ENCODE assay signal across 10 cellular contexts in genomic region chr18:2898131-2898640, GRCh38. TPM values are rescaled to one million over a fixed set of nuclear protein-coding genes. Genes with fewer than 3 reads are reported as not detected.
DNase-seq lines count a peak whose midpoint lies in the region; ATAC-seq and TF ChIP-seq lines count a peak whose summit lies in the region.
"Had no signal": no experiment of that assay in that cellular context is flagged by ENCODE, and none has a peak within 500 bp of the region (broad histone marks: within the 10 kb centered on the region; RNA-seq: fewer than 3 reads in every experiment).

No MANE protein-coding gene starts in this region.

- H3K27me3 Mint-ChIP-seq in activated T-cell treated with anti-CD3 and anti-CD28 coated beads, Interleukin-2, amount 50 U/mL, for 72 hours (ENCODE audit: low read depth), result no peaks in the 10 kb centered on the region
- H3K27me3 Mint-ChIP-seq: central memory CD8-positive, alpha-beta T cell had no signal

- H2AFZ ChIP-seq in OCI-LY7 (ENCODE audit: low read length), result peak overlapping the region; percentile 49; the same call in 1 of the 2 replicates

- peaks cover 9% of the 10 kb centered on the region in 2 donors for H3K36me3 Mint-ChIP-seq in activated T-cell treated with anti-CD3 and anti-CD28 coated beads, Interleukin-2, amount 50 U/mL, for 72 hours (ENCODE audit: insufficient read depth in 2 of 2)

- H3K27ac ChIP-seq in OCI-LY7 (ENCODE audit: low read depth, low read length, poor library complexity, severe bottlenecking) (no peak overlapping the region), foreskin keratinocyte (no peak overlapping the region), suprapubic skin (peak overlapping the region; percentile 5), Peyer's patch (no peak overlapping the region)

- WGBS in suprapubic skin, result 41% methylated on average over 5 of the region's 7 CpGs

- peaks cover 15% of the 10 kb centered on the region for H3K4me1 Mint-ChIP-seq in activated T-cell treated with anti-CD3 and anti-CD28 coated beads, Interleukin-2, amount 50 U/mL, for 72 hours (ENCODE audit: low read depth)
- H3K4me1 Mint-ChIP-seq: central memory CD8-positive, alpha-beta T cell had no signal

- H3K27ac Mint-ChIP-seq in activated T-cell treated with anti-CD3 and anti-CD28 coated beads, Interleukin-2, amount 50 U/mL, for 72 hours, result no peak overlapping the region

- CTCF ChIA-PET in OCI-LY7 (lab: Charles Lee; ENCODE audit: unreplicated experiment), result interaction anchor here (1.4 kb wide), 1 partner anchor 89 kb away, joined by 3 read pairs; no protein-coding TSS in a partner anchor

- H3K79me2 ChIP-seq in OCI-LY7 (ENCODE audit: insufficient read depth, low read depth, low read length), result no peaks in the 10 kb centered on the region

- peak; percentile 49 to 56 for ATAC-seq in activated T-cell treated with anti-CD3 and anti-CD28 coated beads, Interleukin-2, amount 50 U/mL, for 72 hours (replicated peaks in 1 of 2)
- ATAC-seq in foreskin keratinocyte (peak; percentile 62), HG03139 (IDR thresholded peaks at IDR 0.05; ENCODE audit: unreplicated experiment) (no peak)

- TF ChIP-seq POLR2A in suprapubic skin (IDR thresholded peaks at IDR 0.05) (no peak), Peyer's patch (IDR thresholded peaks at IDR 0.05) (no peak)

- H4K20me1 ChIP-seq in OCI-LY7 (ENCODE audit: insufficient read depth, low read length), result no peaks in the 10 kb centered on the region

- no TSS peak for BruUV-seq in OCI-LY7 (replicated peaks; lab: Mats Ljungman, UMichigan)

- no peak overlapping the region; the same call in 1 of the 2 replicates for H3K4me2 ChIP-seq in OCI-LY7 (ENCODE audit: low read length)

- H3K4me1 ChIP-seq in OCI-LY7 (ENCODE audit: insufficient read depth, low read length, poor library complexity, severe bottlenecking) (peaks cover 10% of the 10 kb centered on the region), foreskin keratinocyte (no peaks in the 10 kb centered on the region), suprapubic skin (peaks cover 22% of the 10 kb centered on the region), Peyer's patch (no peaks in the 10 kb centered on the region)

- peaks cover 13% of the 10 kb centered on the region for H3K27me3 ChIP-seq in foreskin keratinocyte
- peaks cover 2% of the 10 kb centered on the region for H3K27me3 ChIP-seq in suprapubic skin
- H3K27me3 ChIP-seq in Peyer's patch, result no peaks in the 10 kb centered on the region

- no peak overlapping the region for H3K4me3 ChIP-seq in OCI-LY7 (ENCODE audit: low read depth, low read length, poor library complexity, severe bottlenecking)
- no peak overlapping the region for H3K4me3 ChIP-seq in suprapubic skin
- H3K4me3 ChIP-seq in Peyer's patch, result no peak overlapping the region

- intact Hi-C loops in OCI-LY7 (cut with micrococcal nuclease; ENCODE audit: unreplicated experiment), result no loop called here

- H3K9me3 ChIP-seq in OCI-LY7 (ENCODE audit: low read length) (no peaks in the 10 kb centered on the region), suprapubic skin (no peaks in the 10 kb centered on the region), Peyer's patch (no peaks in the 10 kb centered on the region)

- no peak for TF ChIP-seq CTCF in OCI-LY7 (conservative IDR thresholded peaks at IDR 0.05; ENCODE audit: low read length)
- TF ChIP-seq CTCF in foreskin keratinocyte (conservative IDR thresholded peaks at IDR 0.05), result no peak
- no peak for TF ChIP-seq CTCF in suprapubic skin (IDR thresholded peaks at IDR 0.05)
- no peak for TF ChIP-seq CTCF in Peyer's patch (IDR thresholded peaks at IDR 0.05)

- H3K9me3 Mint-ChIP-seq in activated T-cell treated with anti-CD3 and anti-CD28 coated beads, Interleukin-2, amount 50 U/mL, for 72 hours, result peaks cover 4% of the 10 kb centered on the region in 2 donors
- H3K9me3 Mint-ChIP-seq: central memory CD8-positive, alpha-beta T cell had no signal

- POLR2A ChIA-PET in OCI-LY7 (lab: Charles Lee), result interaction anchor here (0.6 to 1.0 kb wide), 5 partner anchors 15 to 173 kb away, joined by 3 to 4 read pairs (median 3); no protein-coding TSS in a partner anchor

- no peaks in the 10 kb centered on the region for H3K9me2 ChIP-seq in OCI-LY7 (ENCODE audit: insufficient read depth, low read length)

- TF ChIP-seq EP300 in suprapubic skin (IDR thresholded peaks at IDR 0.05), result no peak

- DNase-seq in activated T-cell treated with anti-CD3 and anti-CD28 coated beads, Interleukin-2, amount 50 U/mL, for 72 hours, result peak in 1 of 2 donors; percentile 17
- no peak for DNase-seq in activated T-cell treated with anti-CD3 and anti-CD28 coated beads, Interleukin-2, amount 50 U/mL, for 1 hour
- DNase-seq in OCI-LY7 (ENCODE audit: low spot score) (peak; percentile 28), foreskin keratinocyte (no peak), suprapubic skin (ENCODE audit: low spot score in 2 of 2) (peak in 1 of 2 donors; percentile 65), Peyer's patch (no peak), SK-N-DZ (ENCODE audit: low spot score) (no peak)
- DNase-seq: activated CD4-positive, CD25-positive, alpha-beta regulatory T cell treated with anti-CD3 and anti-CD28 coated beads, Interleukin-2, amount 50 U/mL, for 72 hours had no signal

- H3K36me3 ChIP-seq in OCI-LY7 (ENCODE audit: insufficient read depth, low read length) (no peaks in the 10 kb centered on the region), suprapubic skin (no peaks in the 10 kb centered on the region), Peyer's patch (no peaks in the 10 kb centered on the region)

- no peak overlapping the region for H3K4me3 Mint-ChIP-seq in activated T-cell treated with anti-CD3 and anti-CD28 coated beads, Interleukin-2, amount 50 U/mL, for 72 hours
- H3K4me3 Mint-ChIP-seq: central memory CD8-positive, alpha-beta T cell had no signal

RNA-seq across cellular contexts. Expression of gene EMILIN2, which starts 51.4 kb away (rescaled TPM):
- 10 to 100 TPM; 12.7 to 18.3 TPM for total RNA-seq in activated T-cell treated with anti-CD3 and anti-CD28 coated beads, Interleukin-2, amount 50 U/mL, for 72 hours
- total RNA-seq in OCI-LY7 (2014; rRNA removed; shearing (Covaris generic)), result 0.46 and 1.4 TPM in 2 replicates
- total RNA-seq in OCI-LY7 (2022) (0.15 and 0.39 TPM in 2 replicates), foreskin keratinocyte (0.42 and 0.65 TPM in 2 replicates), suprapubic skin (10 to 100 TPM in 1 of 4 donors, 1 to 10 TPM in 3; 4.3 to 11.3 (median 7.1) TPM), Peyer's patch (10 to 100 TPM in 2 of 4 donors, 1 to 10 TPM in 2; 6.8 to 54.5 (median 12.8) TPM)
- 0.55 and 0.82 TPM in 2 replicates for polyA plus RNA-seq in foreskin keratinocyte
- polyA plus RNA-seq in SK-N-DZ (2014; cell fraction: cytosol; rRNA removed), result 0.57 and 0.66 TPM in 2 replicates
- 0.28 and 0.49 TPM in 2 replicates for polyA plus RNA-seq in SK-N-DZ (2014; cell fraction: nucleus; rRNA removed)
